Comparison of ENCODE assay signal across 15 cellular contexts in genomic region chr14:68964300-68965093, GRCh38. TPM values are rescaled to one million over a fixed set of nuclear protein-coding genes. Genes with fewer than 3 reads are reported as not detected.
A peak's percentile ranks its signal among the peaks of the same experiment; 100 is the strongest.
DNase-seq lines count a peak whose midpoint lies in the region; ATAC-seq and TF ChIP-seq lines count a peak whose summit lies in the region.
"Had no signal": no experiment of that assay in that cellular context is flagged by ENCODE, and none has a peak within 500 bp of the region (broad histone marks: within the 10 kb centered on the region; RNA-seq: fewer than 3 reads in every experiment).

No MANE protein-coding gene starts in this region.

- no peak overlapping the region for H3K9ac ChIP-seq in H9 (ENCODE audit: extremely low read depth, insufficient read length, low read length)
- H3K9ac ChIP-seq in adipocyte (ENCODE audit: low read length): no peak overlapping the region
- no peak overlapping the region for H3K9ac ChIP-seq in skeletal muscle satellite cell (ENCODE audit: low read depth, low read length)

- DNase-seq in H9 (no peak), adipocyte (ENCODE audit: low read depth) (peak; percentile 51), left kidney (ENCODE audit: low read depth, low spot score) (peak; percentile 76), HPDE6-E6E7 (ENCODE audit: extremely low spot score) (no peak), NCI-H2107 (lab: John Stamatoyannopoulos, UW) (no peak)
- DNase-seq in activated CD8-positive, alpha-beta memory T cell treated with anti-CD3 and anti-CD28 coated beads for 24 hours: no peak
- DNase-seq: activated CD4-positive, alpha-beta memory T cell treated with anti-CD3 and anti-CD28 coated beads, Interleukin-2, amount 10 ng/mL, durations not matched to agents 7 days and 5 days; activated naive CD4-positive, alpha-beta T cell treated with Interleukin-2 at 50 U/mL for 16 hours; CD8-positive, alpha-beta memory T cell; foreskin melanocyte; stimulated activated CD4-positive, alpha-beta T cell treated with anti-CD3 and anti-CD28 coated beads, Interleukin-4, amount 100 ng/mL, for 24 hours; stimulated activated naive CD4-positive, alpha-beta T cell treated with Interleukin-2 at 50 U/mL for 16 hours had no signal

- H3K23ac ChIP-seq in H9 (ENCODE audit: insufficient read length, low read depth, low read length): no peak overlapping the region

- no peak overlapping the region for H3K4me3 Mint-ChIP-seq in H9
- H3K4me3 Mint-ChIP-seq: activated CD4-positive, alpha-beta memory T cell treated with anti-CD3 and anti-CD28 coated beads, Interleukin-2, amount 10 ng/mL, durations not matched to agents 7 days and 5 days had no signal

- no peak overlapping the region for H3K4ac ChIP-seq in H9 (ENCODE audit: low read depth, low read length)

- peaks cover 5 to 8% (median 7%) of the 10 kb centered on the region in 3 experiments; a peak in 6 of 7 replicates for H3K36me3 Mint-ChIP-seq in H9 (ENCODE audit: insufficient read depth in 1 of 3, low read depth in 3 of 3)

- H3K4me1 Mint-ChIP-seq in H9: peaks cover 65% of the 10 kb centered on the region in 2 experiments

- no peak overlapping the region for H2BK120ac ChIP-seq in H9 (ENCODE audit: low read depth, low read length, poor library complexity, severe bottlenecking)

- H3K9me3 ChIP-seq in H9 (ENCODE audit: control insufficient read depth, low read depth, low read length) (no peaks in the 10 kb centered on the region), adipocyte (ENCODE audit: control insufficient read depth, low read length) (no peaks in the 10 kb centered on the region), skeletal muscle satellite cell (replicated peaks; ENCODE audit: low read length) (no peaks in the 10 kb centered on the region)
- H3K9me3 ChIP-seq: pancreas had no signal

- H2BK12ac ChIP-seq in H9 (ENCODE audit: insufficient read length, low read depth, low read length): no peak overlapping the region

- WGBS in H9 (ENCODE audit: extremely low coverage, insufficient read length, low lambda C conversion rate): no CpG with 5 or more reads among the region's 12 CpGs

- TF ChIP-seq CTCF in H9 (conservative IDR thresholded peaks at IDR 0.05): no peak

- no peak for ATAC-seq in GM21619 (IDR thresholded peaks at IDR 0.05; ENCODE audit: unreplicated experiment)

- no peak overlapping the region for H4K8ac ChIP-seq in H9 (replicated peaks; ENCODE audit: insufficient read length, low read depth, low read length)

- H3K79me1 ChIP-seq in H9 (ENCODE audit: insufficient read depth, low read depth, low read length, poor library complexity, severe bottlenecking): peaks cover 12% of the 10 kb centered on the region

- H3K27me3 Mint-ChIP-seq in H9 (ENCODE audit: low read depth): no peaks in the 10 kb centered on the region
- H3K27me3 Mint-ChIP-seq: activated CD4-positive, alpha-beta memory T cell treated with anti-CD3 and anti-CD28 coated beads, Interleukin-2, amount 10 ng/mL, durations not matched to agents 7 days and 5 days had no signal

- no peak overlapping the region for H4K91ac ChIP-seq in H9 (ENCODE audit: insufficient read length, low read depth, low read length)

- no peak overlapping the region for H2BK15ac ChIP-seq in H9 (ENCODE audit: low read depth, low read length)

- no peaks in the 10 kb centered on the region for H3K9me3 Mint-ChIP-seq in H9
- H3K9me3 Mint-ChIP-seq: activated CD4-positive, alpha-beta memory T cell treated with anti-CD3 and anti-CD28 coated beads, Interleukin-2, amount 10 ng/mL, durations not matched to agents 7 days and 5 days; CD8-positive, alpha-beta memory T cell had no signal

- H3K79me2 ChIP-seq in H9 (ENCODE audit: insufficient read depth, low read length): peaks cover 64% of the 10 kb centered on the region; the same call in 1 of the 2 replicates

- H3K4me2 ChIP-seq in H9 (ENCODE audit: insufficient read depth, insufficient read length, low read length): no peak overlapping the region
- peak overlapping the region; percentile 9 for H3K4me2 ChIP-seq in skeletal muscle satellite cell (ENCODE audit: low read length)

- H2AK5ac ChIP-seq in H9 (ENCODE audit: insufficient read length, low read length): no peak overlapping the region

- peaks cover 6% of the 10 kb centered on the region for H3K4me1 ChIP-seq in H9 (ENCODE audit: insufficient read depth, low read length)
- peaks cover 38% of the 10 kb centered on the region for H3K4me1 ChIP-seq in adipocyte (ENCODE audit: control insufficient read depth, insufficient read depth, low read length)
- H3K4me1 ChIP-seq in skeletal muscle satellite cell (ENCODE audit: control insufficient read depth, insufficient read depth, low read length): peaks cover 56% of the 10 kb centered on the region

- no peaks in the 10 kb centered on the region for H3K27me3 ChIP-seq in H9 (ENCODE audit: insufficient read depth, low read length)
- no peaks in the 10 kb centered on the region for H3K27me3 ChIP-seq in adipocyte (replicated peaks; ENCODE audit: control insufficient read depth, insufficient read depth, low read length)
- no peaks in the 10 kb centered on the region for H3K27me3 ChIP-seq in skeletal muscle satellite cell (ENCODE audit: control insufficient read depth, insufficient read depth, low read length)
- H3K27me3 ChIP-seq: pancreas had no signal

- peaks cover 11% of the 10 kb centered on the region for H3K36me3 ChIP-seq in adipocyte (ENCODE audit: control insufficient read depth, insufficient read depth, low read length, severe bottlenecking)
- H3K36me3 ChIP-seq in skeletal muscle satellite cell (ENCODE audit: insufficient read depth, low read length): peaks cover 51% of the 10 kb centered on the region
- H3K36me3 ChIP-seq: pancreas had no signal

- peak overlapping the region; percentile 56 to 79 (median 57); a peak in 3 of 7 replicates for H3K27ac Mint-ChIP-seq in H9
- H3K27ac Mint-ChIP-seq: activated CD4-positive, alpha-beta memory T cell treated with anti-CD3 and anti-CD28 coated beads, Interleukin-2, amount 10 ng/mL, durations not matched to agents 7 days and 5 days had no signal

- H2BK20ac ChIP-seq in H9 (ENCODE audit: low read depth, low read length, poor library complexity, severe bottlenecking): no peak overlapping the region

- no peak overlapping the region for H3K27ac ChIP-seq in H9 (ENCODE audit: insufficient read length, low read depth, low read length)

- no peak overlapping the region for H3T11ph ChIP-seq in H9 (ENCODE audit: low read length)

- no peaks in the 10 kb centered on the region for H4K20me1 ChIP-seq in H9 (ENCODE audit: control insufficient read depth, insufficient read depth, insufficient read length)

- no peaks in the 10 kb centered on the region for H3K23me2 ChIP-seq in H9 (ENCODE audit: insufficient read length, low read depth, low read length, poor library complexity, severe bottlenecking)

- H3K4me3 ChIP-seq in adipocyte (ENCODE audit: low read length): no peak overlapping the region
- H3K4me3 ChIP-seq in skeletal muscle satellite cell (ENCODE audit: low read length): no peak overlapping the region
- H3K4me3 ChIP-seq: pancreas had no signal

- H4K5ac ChIP-seq in H9 (ENCODE audit: insufficient read length, low read depth, low read length): no peak overlapping the region

- H2BK5ac ChIP-seq in H9 (ENCODE audit: insufficient read length, low read length): no peak overlapping the region

- no peak overlapping the region for H3K18ac ChIP-seq in H9 (ENCODE audit: insufficient read length, low read depth, low read length)

- no peak overlapping the region for H2AFZ ChIP-seq in H9 (ENCODE audit: low read length)

- no peak overlapping the region for H3K14ac ChIP-seq in H9 (ENCODE audit: insufficient read depth, low read length)

- H3K56ac ChIP-seq in H9 (ENCODE audit: insufficient read length, low read depth, low read length): no peak overlapping the region

RNA-seq across cellular contexts. Expression of gene ACTN1, which starts 14.6 kb away (rescaled TPM):
- total RNA-seq in H9 (2021): 218 and 219 TPM in 2 replicates
- 110 and 141 TPM in 2 replicates for total RNA-seq in skeletal muscle satellite cell (2012; rRNA removed)

Comparison
In these comparisons a context has a peak if more than half of its experiments do, and no peak if none do; other contexts are left out.
1. DNase-seq: peak in adipocyte (single experiment) and left kidney (single experiment); none in H9 (single experiment), activated CD8-positive, alpha-beta memory T cell treated with anti-CD3 and anti-CD28 coated beads for 24 hours (single experiment), HPDE6-E6E7 (single experiment) and NCI-H2107 (single experiment).